In genomic region chr17:29777663-29778062, GRCh38 we compare ENCODE assay signal across 28 cellular contexts.
"Had no signal": no experiment of that assay in that cellular context is flagged by ENCODE, and none has a peak within 500 bp of the region (broad histone marks: within the 10 kb centered on the region; RNA-seq: fewer than 3 reads in every experiment).

No MANE protein-coding gene starts in this region.

- H3K9me3 ChIP-seq: gastrocnemius medialis, heart left ventricle, left lung, ovary, psoas muscle, suprapubic skin, transverse colon had no signal

- H2AFZ ChIP-seq: hepatocyte had no signal

- H3K27ac ChIP-seq: heart left ventricle, hepatocyte, left lung, ovary, psoas muscle, suprapubic skin, transverse colon had no signal

- H3K27me3 Mint-ChIP-seq: effector memory CD8-positive, alpha-beta T cell; naive thymus-derived CD4-positive, alpha-beta T cell; stimulated activated naive B cell treated with anti-CD40 and anti-IgM and Interleukin-4, amounts not matched to agents 10 μg/mL and 1 μg/mL and 100 μg/mL, for 72 hours; stimulated activated naive CD8-positive, alpha-beta T cell treated with anti-CD3 and anti-CD28 coated beads, Interleukin-15, Interleukin-2, amounts not matched to agents 100 ng/mL and 50 ng/mL, for 24 hours had no signal

- H3K4me3 ChIP-seq: gastrocnemius medialis, heart left ventricle, hepatocyte, left lung, ovary, psoas muscle, suprapubic skin, transverse colon had no signal

- FAIRE-seq: endometrium, islet of Langerhans, small intestine had no signal

- H3K4me2 ChIP-seq: hepatocyte had no signal

- H3K4me3 Mint-ChIP-seq: effector memory CD8-positive, alpha-beta T cell; naive thymus-derived CD4-positive, alpha-beta T cell; nephron progenitor cell; stimulated activated naive B cell treated with anti-CD40 and anti-IgM and Interleukin-4, amounts not matched to agents 10 μg/mL and 1 μg/mL and 100 μg/mL, for 72 hours; stimulated activated naive CD8-positive, alpha-beta T cell treated with anti-CD3 and anti-CD28 coated beads, Interleukin-15, Interleukin-2, amounts not matched to agents 100 ng/mL and 50 ng/mL, for 24 hours had no signal

- H3K9me3 Mint-ChIP-seq: effector memory CD8-positive, alpha-beta T cell; naive thymus-derived CD4-positive, alpha-beta T cell; nephron progenitor cell; stimulated activated naive CD8-positive, alpha-beta T cell treated with anti-CD3 and anti-CD28 coated beads, Interleukin-15, Interleukin-2, amounts not matched to agents 100 ng/mL and 50 ng/mL, for 24 hours had no signal

- H3K27ac Mint-ChIP-seq: naive thymus-derived CD4-positive, alpha-beta T cell; nephron progenitor cell; stimulated activated naive B cell treated with anti-CD40 and anti-IgM and Interleukin-4, amounts not matched to agents 10 μg/mL and 1 μg/mL and 100 μg/mL, for 72 hours; stimulated activated naive CD8-positive, alpha-beta T cell treated with anti-CD3 and anti-CD28 coated beads, Interleukin-15, Interleukin-2, amounts not matched to agents 100 ng/mL and 50 ng/mL, for 24 hours had no signal

- DNase-seq: cerebellar nuclear complex; cortex of kidney; effector memory CD8-positive, alpha-beta T cell; foreskin fibroblast; gastrocnemius medialis; heart left ventricle; left cardiac atrium; left lung; mammary epithelial cell; mesendoderm; midbrain; naive thymus-derived CD4-positive, alpha-beta T cell; nephron progenitor cell; occipital lobe; ovary; posterior cingulate gyrus; psoas muscle; right cardiac atrium; small intestine; stimulated activated CD4-positive, alpha-beta T cell treated with anti-CD3 and anti-CD28 coated beads, Interleukin-15, amount 100 ng/mL, for 24 hours; stimulated activated CD4-positive, alpha-beta T cell treated with anti-CD3 and anti-CD28 coated beads, Interleukin-2, amount 100 ng/mL, for 48 hours; stimulated activated naive B cell treated with anti-CD40 and anti-IgM and Interleukin-4, amounts not matched to agents 10 μg/mL and 1 μg/mL and 100 μg/mL, for 72 hours; transverse colon had no signal

- H3K4me1 ChIP-seq: transverse colon had no signal

- H3K36me3 ChIP-seq: gastrocnemius medialis, heart left ventricle, left lung, ovary, suprapubic skin, transverse colon had no signal

- H3K27me3 ChIP-seq: gastrocnemius medialis, heart left ventricle, hepatocyte, left lung, ovary, suprapubic skin, transverse colon had no signal

- ATAC-seq: effector memory CD8-positive, alpha-beta T cell; gastrocnemius medialis; heart left ventricle; left cardiac atrium; left lung; naive thymus-derived CD4-positive, alpha-beta T cell; right cardiac atrium; stimulated activated naive B cell treated with anti-CD40 and anti-IgM and Interleukin-4, amounts not matched to agents 10 μg/mL and 1 μg/mL and 100 μg/mL, for 72 hours had no signal

- H3K79me2 ChIP-seq: hepatocyte had no signal
